Comparison of ENCODE assay signal across 1 cellular context in the genomic region with DNA sequence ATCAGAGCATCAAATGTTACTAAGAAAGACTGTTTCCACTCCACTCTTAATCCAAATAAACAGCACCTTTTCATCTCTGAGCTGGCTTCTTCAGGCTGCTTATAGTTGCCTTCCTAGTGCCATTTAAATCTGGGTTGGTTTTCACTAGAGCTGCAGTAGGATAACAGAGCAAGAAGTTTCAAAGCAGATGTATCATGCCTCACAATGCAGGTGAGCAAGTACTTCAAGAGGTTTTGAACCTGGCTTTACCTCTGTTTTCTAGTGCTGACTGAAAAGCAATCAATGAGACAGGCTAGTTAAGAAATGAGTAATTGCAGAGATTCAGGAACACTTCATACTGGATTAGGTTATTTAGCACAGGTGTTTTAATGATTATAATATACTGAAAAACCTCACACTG.
TF ChIP-seq lines count a peak whose summit lies in the region.

No MANE protein-coding gene starts in this region.

TF ChIP-seq in GM23338, 12 proteins besides CTCF, POLR2A, EP300 and RAD21 (continued from another document):
- TF ChIP-seq, protein P1, sequence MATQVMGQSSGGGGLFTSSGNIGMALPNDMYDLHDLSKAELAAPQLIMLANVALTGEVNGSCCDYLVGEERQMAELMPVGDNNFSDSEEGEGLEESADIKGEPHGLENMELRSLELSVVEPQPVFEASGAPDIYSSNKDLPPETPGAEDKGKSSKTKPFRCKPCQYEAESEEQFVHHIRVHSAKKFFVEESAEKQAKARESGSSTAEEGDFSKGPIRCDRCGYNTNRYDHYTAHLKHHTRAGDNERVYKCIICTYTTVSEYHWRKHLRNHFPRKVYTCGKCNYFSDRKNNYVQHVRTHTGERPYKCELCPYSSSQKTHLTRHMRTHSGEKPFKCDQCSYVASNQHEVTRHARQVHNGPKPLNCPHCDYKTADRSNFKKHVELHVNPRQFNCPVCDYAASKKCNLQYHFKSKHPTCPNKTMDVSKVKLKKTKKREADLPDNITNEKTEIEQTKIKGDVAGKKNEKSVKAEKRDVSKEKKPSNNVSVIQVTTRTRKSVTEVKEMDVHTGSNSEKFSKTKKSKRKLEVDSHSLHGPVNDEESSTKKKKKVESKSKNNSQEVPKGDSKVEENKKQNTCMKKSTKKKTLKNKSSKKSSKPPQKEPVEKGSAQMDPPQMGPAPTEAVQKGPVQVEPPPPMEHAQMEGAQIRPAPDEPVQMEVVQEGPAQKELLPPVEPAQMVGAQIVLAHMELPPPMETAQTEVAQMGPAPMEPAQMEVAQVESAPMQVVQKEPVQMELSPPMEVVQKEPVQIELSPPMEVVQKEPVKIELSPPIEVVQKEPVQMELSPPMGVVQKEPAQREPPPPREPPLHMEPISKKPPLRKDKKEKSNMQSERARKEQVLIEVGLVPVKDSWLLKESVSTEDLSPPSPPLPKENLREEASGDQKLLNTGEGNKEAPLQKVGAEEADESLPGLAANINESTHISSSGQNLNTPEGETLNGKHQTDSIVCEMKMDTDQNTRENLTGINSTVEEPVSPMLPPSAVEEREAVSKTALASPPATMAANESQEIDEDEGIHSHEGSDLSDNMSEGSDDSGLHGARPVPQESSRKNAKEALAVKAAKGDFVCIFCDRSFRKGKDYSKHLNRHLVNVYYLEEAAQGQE (IDR thresholded peaks at IDR 0.05; ENCODE audit: unreplicated experiment), result no peak
